Comparison of ENCODE assay signal across 8 cellular contexts in the genomic region with DNA sequence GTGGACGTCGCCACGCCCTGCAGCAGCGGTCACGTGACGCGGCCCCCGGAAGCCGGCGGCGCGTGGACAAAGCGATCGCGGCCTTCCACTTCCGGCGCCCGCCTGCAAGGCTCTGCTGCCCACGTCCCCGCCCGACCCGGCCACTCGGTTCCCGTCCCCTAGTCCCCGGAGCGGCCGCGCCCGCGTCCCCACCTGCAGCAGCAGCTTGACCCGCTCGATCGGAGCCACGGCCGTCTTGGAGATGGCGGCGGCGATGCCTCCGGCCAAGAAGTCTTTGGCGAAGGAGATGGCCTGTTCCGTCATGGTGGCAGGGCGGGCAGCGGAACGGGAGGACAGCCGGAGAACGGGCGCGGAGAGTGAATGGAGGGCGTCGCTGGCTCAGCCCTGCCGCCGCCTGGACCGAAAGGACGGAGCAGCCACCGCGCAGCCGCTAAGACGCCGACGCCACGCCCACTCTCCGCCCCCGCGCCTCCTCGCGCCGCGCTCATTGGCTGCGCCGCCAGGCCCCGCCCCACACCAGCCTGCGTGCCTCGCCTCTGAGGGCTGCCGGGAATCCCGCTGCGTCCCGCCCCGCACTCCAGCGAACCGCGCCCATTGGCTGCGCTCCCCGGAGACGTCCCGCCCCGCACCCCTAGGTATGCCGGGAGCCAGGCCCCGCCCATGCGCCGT. TPM values are rescaled to one million over a fixed set of nuclear protein-coding genes. Genes with fewer than 3 reads are reported as not detected.
DNase-seq lines count a peak whose midpoint lies in the region; ATAC-seq and TF ChIP-seq lines count a peak whose summit lies in the region.

Gene SLC25A6, minus strand, starts transcription at position 407 of the 669 bp plus-strand sequence. Its CDS starts 104 bp downstream, at position 303.

- no peaks in the 10 kb centered on the region for H3K9me3 ChIP-seq in mammary epithelial cell (replicated peaks; ENCODE audit: insufficient read depth, low read length)

- H3K9ac ChIP-seq in mammary epithelial cell (ENCODE audit: insufficient read depth, low read length), result peak within 1 kb of the TSS; percentile 90

- peak within 1 kb of the TSS; percentile 84 for H2AFZ ChIP-seq in mammary epithelial cell (ENCODE audit: low read depth, low read length)

- H3K4me3 ChIP-seq in mammary epithelial cell (replicated peaks in 1 of 3; ENCODE audit: insufficient read depth in 1 of 3, low read depth in 2 of 3, low read length in 3 of 3), result peak within 1 kb of the TSS; percentile 84 to 100 (median 100)

- intact Hi-C loops in T-helper 1 cell treated with Interleukin-12 subunit alpha and Interleukin-12 subunit beta and Interleukin-4 antibody, amounts not matched to agents 30 ng/mL and 1 ng/mL, for 36 hours (cut with micrococcal nuclease), result loop anchor here (1.0 to 5.0 kb wide), 10 partner anchors 61 to 1300 kb away; partner anchors contain the start of genes AKAP17A, CD99, CRLF2 and P2RY8
- intact Hi-C loops in mammary epithelial cell (cut with micrococcal nuclease), result loop anchor here (5.0 kb wide), 1 partner anchor 200 kb away; the partner anchor contains the start of gene AKAP17A

- BruUV-seq in mammary epithelial cell (replicated peaks; lab: Mats Ljungman, UMichigan), result TSS peak; percentile 64

- CTCF ChIA-PET in mammary epithelial cell (lab: Charles Lee; ENCODE audit: low non-redundant PET), result no interaction called here

- in situ Hi-C loops in mammary epithelial cell (cut with MboI; ENCODE audit: low sequenced_read_pairs in 2 of 2), result no loop called here

- WGBS in mammary epithelial cell (ENCODE audit: low coverage, missing lambda C conversion rate), result no CpG with 5 or more reads among the region's 90 CpGs

- H4K20me1 ChIP-seq in mammary epithelial cell (ENCODE audit: insufficient read depth, low read length), result peaks cover 16% of the 10 kb centered on the region

- H3K79me2 ChIP-seq in mammary epithelial cell (ENCODE audit: insufficient read depth, low read length), result peaks cover 89% of the 10 kb centered on the region

- H3K4me2 ChIP-seq in mammary epithelial cell (ENCODE audit: insufficient read depth, low read depth, low read length), result peak within 1 kb of the TSS; percentile 81

- H3K27ac ChIP-seq in mammary epithelial cell (ENCODE audit: insufficient read depth, low read depth, low read length), result peak within 1 kb of the TSS; percentile 91

- DNase-seq in mammary epithelial cell (peak; percentile 97), islet precursor cell (peak; percentile 99), NCI-H1092 treated with DMSO at 0.1 percent for 48 hours (lab: John Stamatoyannopoulos, UW) (no peak), NCI-H446 treated with DMSO at 0.1 percent for 48 hours (lab: John Stamatoyannopoulos, UW) (no peak)
- peak; percentile 99 for DNase-seq in stimulated activated CD4-positive, alpha-beta T cell treated with anti-CD3 and anti-CD28 coated beads, Interleukin-15, amount 100 ng/mL, for 48 hours (ENCODE audit: low read depth in 2 of 2)

- peaks cover 28% of the 10 kb centered on the region for H3K36me3 ChIP-seq in mammary epithelial cell (ENCODE audit: insufficient read depth, low read length)

- peak; percentile 90 for ATAC-seq in GM18861 (IDR thresholded peaks at IDR 0.05; ENCODE audit: unreplicated experiment)
- peak; percentile 94 for ATAC-seq in HG03066 (IDR thresholded peaks at IDR 0.05; ENCODE audit: low read depth, unreplicated experiment)

- dilution Hi-C loops in mammary epithelial cell (cut with HindIII; ENCODE audit: low sequenced_read_pairs), result no loop called here

- no peaks in the 10 kb centered on the region for H3K27me3 ChIP-seq in mammary epithelial cell (ENCODE audit: insufficient read depth, low read length)

- H3K4me1 ChIP-seq in mammary epithelial cell (ENCODE audit: insufficient read depth, low read length), result peaks cover 24% of the 10 kb centered on the region

- TF ChIP-seq CTCF in mammary epithelial cell (conservative IDR thresholded peaks at IDR 0.05 in 1 of 2, IDR thresholded peaks at IDR 0.05 in 1 of 2; ENCODE audit: extremely low read depth in 1 of 2, insufficient read depth in 1 of 2, low read depth in 1 of 2, low read length in 2 of 2), result peak in 1 of 2 donors; percentile 20

RNA-seq across cellular contexts. Expression of gene SLC25A6, which starts in this region (rescaled TPM):
- 211 and 220 TPM in 2 replicates for total RNA-seq in T-helper 1 cell treated with Interleukin-12 subunit alpha and Interleukin-12 subunit beta and Interleukin-4 antibody, amounts not matched to agents 30 ng/mL and 1 ng/mL, for 36 hours
- total RNA-seq in mammary epithelial cell, result 100 to 1,000 TPM; 215 to 270 TPM
- polyA plus RNA-seq in mammary epithelial cell, result 386 TPM
- 83.2 TPM for polyA minus RNA-seq in mammary epithelial cell

Comparison
In these comparisons a context has a peak if more than half of its experiments do, and no peak if none do; other contexts are left out.
1. DNase-seq: peak in mammary epithelial cell (single experiment), islet precursor cell (single experiment) and stimulated activated CD4-positive, alpha-beta T cell treated with anti-CD3 and anti-CD28 coated beads, Interleukin-15, amount 100 ng/mL, for 48 hours (2 of 2); none in NCI-H1092 treated with DMSO at 0.1 percent for 48 hours (single experiment) and NCI-H446 treated with DMSO at 0.1 percent for 48 hours (single experiment).